8 cellular contexts compared by ENCODE assay signal in genomic region chr15:76930831-76931396, GRCh38. TPM values are rescaled to one million over a fixed set of nuclear protein-coding genes. Genes with fewer than 3 reads are reported as not detected.
DNase-seq lines count a peak whose midpoint lies in the region; ATAC-seq and TF ChIP-seq lines count a peak whose summit lies in the region.

No MANE protein-coding gene starts in this region.

- peak overlapping the region; percentile 22 for H3K4me3 ChIP-seq in hepatocyte

- 21% methylated on average over 7 of the region's 7 CpGs for WGBS in hepatocyte (ENCODE audit: low lambda C conversion rate, missing lambda C conversion rate)

- no peaks in the 10 kb centered on the region for H3K9me3 Mint-ChIP-seq in T-helper 1 cell treated with Interleukin-12 subunit alpha and Interleukin-12 subunit beta and Interleukin-4 antibody, amounts not matched to agents 30 μg/mL and 1 μg/mL, for 36 hours
- H3K9me3 Mint-ChIP-seq in stimulated activated memory B cell treated with anti-CD40 and anti-IgM and Interleukin-4, amounts not matched to agents 10 μg/mL and 1 μg/mL and 100 μg/mL, for 72 hours: no peaks in the 10 kb centered on the region

- H3K4me1 Mint-ChIP-seq in T-helper 1 cell treated with Interleukin-12 subunit alpha and Interleukin-12 subunit beta and Interleukin-4 antibody, amounts not matched to agents 30 μg/mL and 1 μg/mL, for 36 hours (ENCODE audit: low read depth): peaks cover 31% of the 10 kb centered on the region
- peaks cover 29% of the 10 kb centered on the region for H3K4me1 Mint-ChIP-seq in stimulated activated memory B cell treated with anti-CD40 and anti-IgM and Interleukin-4, amounts not matched to agents 10 μg/mL and 1 μg/mL and 100 μg/mL, for 72 hours

- DNase-seq in NCI-H510A treated with DMSO at 0.1 percent for 48 hours (lab: John Stamatoyannopoulos, UW): peak; percentile 66
- DNase-seq in NCI-H510A (lab: John Stamatoyannopoulos, UW): no peak
- DNase-seq in hepatocyte (ENCODE audit: low spot score): no peak
- no peak for DNase-seq in germinal center (ENCODE audit: low spot score)

- H3K9me2 ChIP-seq in hepatocyte (replicated peaks; ENCODE audit: insufficient read depth): no peaks in the 10 kb centered on the region

- peaks cover 9% of the 10 kb centered on the region for H3K36me3 Mint-ChIP-seq in T-helper 1 cell treated with Interleukin-12 subunit alpha and Interleukin-12 subunit beta and Interleukin-4 antibody, amounts not matched to agents 30 μg/mL and 1 μg/mL, for 36 hours (ENCODE audit: low read depth)
- H3K36me3 Mint-ChIP-seq in stimulated activated memory B cell treated with anti-CD40 and anti-IgM and Interleukin-4, amounts not matched to agents 10 μg/mL and 1 μg/mL and 100 μg/mL, for 72 hours: no peaks in the 10 kb centered on the region

- TF ChIP-seq CTCF in hepatocyte (IDR thresholded peaks at IDR 0.05; ENCODE audit: poor library complexity): no peak

- H3K27me3 ChIP-seq in hepatocyte: no peaks in the 10 kb centered on the region

- peaks cover 7% of the 10 kb centered on the region for H3K4me1 ChIP-seq in hepatocyte (ENCODE audit: insufficient read depth)

- H3K27ac ChIP-seq in hepatocyte: peak overlapping the region; percentile 87

- peak overlapping the region; percentile 83 for H3K4me3 Mint-ChIP-seq in T-helper 1 cell treated with Interleukin-12 subunit alpha and Interleukin-12 subunit beta and Interleukin-4 antibody, amounts not matched to agents 30 μg/mL and 1 μg/mL, for 36 hours
- H3K4me3 Mint-ChIP-seq in stimulated activated memory B cell treated with anti-CD40 and anti-IgM and Interleukin-4, amounts not matched to agents 10 μg/mL and 1 μg/mL and 100 μg/mL, for 72 hours: peak overlapping the region; percentile 86

- H4K20me1 ChIP-seq in hepatocyte (ENCODE audit: insufficient read depth, poor library complexity, severe bottlenecking): no peaks in the 10 kb centered on the region

- no peaks in the 10 kb centered on the region for H3K9me3 ChIP-seq in hepatocyte (ENCODE audit: low read depth)

- H3K27ac Mint-ChIP-seq in T-helper 1 cell treated with Interleukin-12 subunit alpha and Interleukin-12 subunit beta and Interleukin-4 antibody, amounts not matched to agents 30 μg/mL and 1 μg/mL, for 36 hours: peak overlapping the region; percentile 75
- peak overlapping the region; percentile 88 for H3K27ac Mint-ChIP-seq in stimulated activated memory B cell treated with anti-CD40 and anti-IgM and Interleukin-4, amounts not matched to agents 10 μg/mL and 1 μg/mL and 100 μg/mL, for 72 hours

- H3K79me2 ChIP-seq in hepatocyte: peaks cover 37% of the 10 kb centered on the region

- H3K4me2 ChIP-seq in hepatocyte: peak overlapping the region; percentile 80

- peak overlapping the region; percentile 92 for H2AFZ ChIP-seq in hepatocyte

- no peaks in the 10 kb centered on the region for H3K36me3 ChIP-seq in hepatocyte (replicated peaks; ENCODE audit: insufficient read depth, low read depth)

- ATAC-seq in stimulated activated memory B cell treated with anti-CD40 and anti-IgM and Interleukin-4, amounts not matched to agents 10 μg/mL and 1 μg/mL and 100 μg/mL, for 72 hours: no peak
- no peak for ATAC-seq in HG02588 (IDR thresholded peaks at IDR 0.05; ENCODE audit: unreplicated experiment)
- ATAC-seq in GM21515 (IDR thresholded peaks at IDR 0.05; ENCODE audit: unreplicated experiment): no peak

- H3K27me3 Mint-ChIP-seq in T-helper 1 cell treated with Interleukin-12 subunit alpha and Interleukin-12 subunit beta and Interleukin-4 antibody, amounts not matched to agents 30 μg/mL and 1 μg/mL, for 36 hours (ENCODE audit: low read depth): peaks cover 21% of the 10 kb centered on the region
- H3K27me3 Mint-ChIP-seq in stimulated activated memory B cell treated with anti-CD40 and anti-IgM and Interleukin-4, amounts not matched to agents 10 μg/mL and 1 μg/mL and 100 μg/mL, for 72 hours: no peaks in the 10 kb centered on the region

RNA-seq across cellular contexts. Expression of gene RCN2, which starts 0.6 kb away (rescaled TPM):
- total RNA-seq in hepatocyte: 147 and 153 TPM in 2 replicates
- polyA plus RNA-seq in hepatocyte: 132 and 144 TPM in 2 replicates

RNA-seq across cellular contexts. Expression of gene SCAPER, which starts 25.8 kb away (rescaled TPM):
- total RNA-seq in hepatocyte: 23.4 and 27.4 TPM in 2 replicates
- polyA plus RNA-seq in hepatocyte: 20.8 and 37.3 TPM in 2 replicates
